1 cellular context compared by ENCODE assay signal in genomic region chr10:19133992-19134391, GRCh38.
TF ChIP-seq lines count a peak whose summit lies in the region.

No MANE protein-coding gene starts in this region.

TF ChIP-seq in H1, 55 proteins besides CTCF, POLR2A, EP300 and RAD21 (continued from another document):
- TF ChIP-seq SP1 (IDR thresholded peaks at IDR 0.05; ENCODE audit: low read depth, low read length) (no peak), BCL11A (IDR thresholded peaks at IDR 0.05; ENCODE audit: low read depth in 2 of 2, low read length in 2 of 2) (no peak), E2F6 (IDR thresholded peaks at IDR 0.05) (no peak), MAFK (IDR thresholded peaks at IDR 0.05; ENCODE audit: low read depth, low read length) (no peak), SP2 (IDR thresholded peaks at IDR 0.05; ENCODE audit: low read length) (no peak), SIX5 (IDR thresholded peaks at IDR 0.05; ENCODE audit: low read depth, low read length) (no peak), TBP (IDR thresholded peaks at IDR 0.05; ENCODE audit: low read depth, low read length) (no peak), RXRA (IDR thresholded peaks at IDR 0.05; ENCODE audit: insufficient read depth, low read depth, low read length) (no peak), TCF12 (IDR thresholded peaks at IDR 0.05; ENCODE audit: low read depth, low read length) (no peak), RNF2 (IDR thresholded peaks at IDR 0.05; ENCODE audit: borderline replicate concordance, low read depth, low read length, missing control alignments, poor library complexity, severe bottlenecking) (no peak)
